Comparison of ENCODE assay signal across 30 cellular contexts in the genomic region with DNA sequence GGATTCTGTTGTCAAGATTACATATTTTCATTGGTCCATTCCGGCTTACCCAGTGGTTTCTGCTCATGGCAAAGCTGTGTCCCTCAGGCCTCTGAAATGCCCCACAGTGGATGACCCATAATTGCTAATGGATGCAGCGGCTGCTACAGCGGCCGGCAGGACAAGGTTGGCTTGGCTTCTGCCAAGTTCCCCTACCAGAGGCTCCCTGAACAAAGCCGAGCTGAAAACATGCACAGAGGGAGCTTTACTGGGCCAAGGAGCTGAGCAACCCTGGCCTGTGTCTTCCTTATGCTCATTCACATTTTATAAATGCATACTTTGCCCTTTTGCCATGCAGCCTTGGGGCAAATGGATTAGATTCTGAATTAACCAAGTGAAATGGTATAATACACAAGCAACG.
"Had no signal": no experiment of that assay in that cellular context is flagged by ENCODE, and none has a peak within 500 bp of the region (broad histone marks: within the 10 kb centered on the region; RNA-seq: fewer than 3 reads in every experiment).

No MANE protein-coding gene starts in this region.

- H3K27me3 ChIP-seq: body of pancreas, breast epithelium, cardiac muscle cell, esophagus muscularis mucosa, foreskin keratinocyte, gastrocnemius medialis had no signal

- H3K27ac ChIP-seq: body of pancreas, cardiac muscle cell, esophagus muscularis mucosa, foreskin keratinocyte, gastrocnemius medialis, heart right ventricle had no signal

- H3K36me3 ChIP-seq: breast epithelium, cardiac muscle cell, esophagus muscularis mucosa, gastrocnemius medialis, heart right ventricle had no signal

- H3K4me1 ChIP-seq: body of pancreas, breast epithelium, esophagus muscularis mucosa, foreskin keratinocyte, gastrocnemius medialis, heart right ventricle had no signal

- H3K4me3 ChIP-seq: body of pancreas, breast epithelium, cardiac muscle cell, esophagus muscularis mucosa, gastrocnemius medialis, heart right ventricle had no signal

- H3K9me3 ChIP-seq: body of pancreas, breast epithelium, esophagus muscularis mucosa, gastrocnemius medialis, heart right ventricle had no signal

- DNase-seq: activated CD4-positive, alpha-beta memory T cell treated with anti-CD3 and anti-CD28 coated beads for 36 hours; activated CD4-positive, alpha-beta T cell treated with anti-CD3 and anti-CD28 coated beads for 36 hours; activated CD4-positive, alpha-beta T cell treated with anti-CD3 and anti-CD28 coated beads, Interleukin-2, amount 10 ng/mL, durations not matched to agents 24 days and 14 days; activated CD4-positive, CD25-positive, alpha-beta regulatory T cell; activated CD4-positive, CD25-positive, alpha-beta regulatory T cell treated with anti-CD3 and anti-CD28 coated beads, Interleukin-2, amount 50 U/mL, for 72 hours; activated CD8-positive, alpha-beta memory T cell treated with anti-CD3 and anti-CD28 coated beads, Interleukin-2, amount 10 ng/mL, durations not matched to agents 7 days and 5 days; activated CD8-positive, alpha-beta memory T cell treated with anti-CD3 and anti-CD28 coated beads, Interleukin-2, amount 50 U/mL, for 4 hours; activated CD8-positive, alpha-beta T cell treated with anti-CD3 and anti-CD28 coated beads, Interleukin-2, amount 10 ng/mL, durations not matched to agents 7 days and 5 days; activated gamma-delta T cell; activated naive CD4-positive, alpha-beta T cell; activated naive CD4-positive, alpha-beta T cell treated with anti-CD3 and anti-CD28 coated beads, Interleukin-2, amount 10 ng/mL, durations not matched to agents 7 days and 5 days; activated naive CD8-positive, alpha-beta T cell treated with anti-CD3 and anti-CD28 coated beads, Interleukin-2, amount 10 ng/mL, durations not matched to agents 7 days and 5 days; activated T-cell treated with anti-CD3 and anti-CD28 coated beads, Interleukin-2, amount 50 U/mL, for 1 hour; activated T-cell treated with anti-CD3 and anti-CD28 coated beads, Interleukin-2, amount 50 U/mL, for 48 hours; body of pancreas; central memory CD4-positive, alpha-beta T cell; cerebellar nuclear complex; cortex of kidney; dermis blood vessel endothelial cell; effector CD4-positive, alpha-beta T cell; effector memory CD8-positive, alpha-beta T cell; erythroblast; foreskin keratinocyte; gastrocnemius medialis; heart right ventricle; T-helper 1 cell; T-helper 17 cell had no signal
